ENCODE assay signal across 2 cellular contexts in the genomic region with DNA sequence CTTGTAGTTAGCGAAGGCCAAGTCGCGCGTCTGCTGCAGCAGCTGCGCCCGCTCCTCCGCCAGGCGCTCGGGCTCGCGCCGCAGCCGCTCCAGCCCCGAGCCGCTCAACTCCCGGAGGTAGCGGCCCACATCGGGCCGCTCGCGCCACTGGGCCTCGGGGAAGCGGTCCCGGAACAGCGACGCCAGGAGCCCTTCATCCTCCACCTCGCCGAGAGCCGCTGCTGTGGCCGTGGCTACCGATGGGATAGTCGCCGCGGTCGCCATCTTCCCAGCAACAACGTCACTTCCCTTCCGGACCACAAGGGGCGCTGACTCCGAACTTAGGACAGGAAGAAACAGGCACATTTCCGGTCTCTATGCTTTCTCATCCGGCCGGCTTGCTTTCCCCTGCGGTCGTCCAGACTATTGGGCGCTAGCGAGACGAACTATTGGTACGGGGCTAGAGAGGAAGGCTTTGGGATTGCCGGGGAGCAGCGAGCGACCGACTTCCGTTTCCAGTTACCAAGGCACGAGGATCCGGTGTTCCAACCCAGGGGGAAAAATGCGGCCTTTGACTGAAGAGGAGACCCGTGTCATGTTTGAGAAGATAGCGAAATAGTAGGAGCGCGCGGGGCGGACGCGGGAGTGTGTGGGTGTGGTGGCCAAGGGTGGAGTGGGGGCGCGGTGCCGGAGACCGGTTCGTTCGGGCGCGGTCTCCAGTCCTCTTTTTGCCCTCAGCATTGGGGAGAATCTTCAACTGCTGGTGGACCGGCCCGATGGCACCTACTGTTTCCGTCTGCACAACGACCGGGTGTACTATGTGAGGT.
TF ChIP-seq lines count a peak whose summit lies in the region.

A gene with protein sequence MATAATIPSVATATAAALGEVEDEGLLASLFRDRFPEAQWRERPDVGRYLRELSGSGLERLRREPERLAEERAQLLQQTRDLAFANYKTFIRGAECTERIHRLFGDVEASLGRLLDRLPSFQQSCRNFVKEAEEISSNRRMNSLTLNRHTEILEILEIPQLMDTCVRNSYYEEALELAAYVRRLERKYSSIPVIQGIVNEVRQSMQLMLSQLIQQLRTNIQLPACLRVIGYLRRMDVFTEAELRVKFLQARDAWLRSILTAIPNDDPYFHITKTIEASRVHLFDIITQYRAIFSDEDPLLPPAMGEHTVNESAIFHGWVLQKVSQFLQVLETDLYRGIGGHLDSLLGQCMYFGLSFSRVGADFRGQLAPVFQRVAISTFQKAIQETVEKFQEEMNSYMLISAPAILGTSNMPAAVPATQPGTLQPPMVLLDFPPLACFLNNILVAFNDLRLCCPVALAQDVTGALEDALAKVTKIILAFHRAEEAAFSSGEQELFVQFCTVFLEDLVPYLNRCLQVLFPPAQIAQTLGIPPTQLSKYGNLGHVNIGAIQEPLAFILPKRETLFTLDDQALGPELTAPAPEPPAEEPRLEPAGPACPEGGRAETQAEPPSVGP (minus strand): TSS at position 276 of the 806 bp plus-strand sequence. CDS start 12 bp downstream, at position 264.
Gene NIP7 (plus strand): TSS at position 484 of the 806 bp plus-strand sequence. CDS start 58 bp downstream, at position 542.

TF ChIP-seq in IMR-90, 13 proteins besides CTCF, POLR2A, EP300 and RAD21:
- TF ChIP-seq NFE2L2 (IDR thresholded peaks at IDR 0.05; ENCODE audit: low read depth, low read length) (no peak), USF2 (IDR thresholded peaks at IDR 0.05; ENCODE audit: low read depth, low read length) (peak; percentile 7; the same call in 1 of the 2 replicates), MXI1 (IDR thresholded peaks at IDR 0.05; ENCODE audit: borderline replicate concordance, low read depth, low read length) (peak; percentile 82; the same call in 1 of the 2 replicates)

TF ChIP-seq in endothelial cell of umbilical vein, 7 proteins besides CTCF, POLR2A, EP300 and RAD21:
- peak; percentile 96 for TF ChIP-seq POLR2AphosphoS5 (IDR thresholded peaks at IDR 0.05; ENCODE audit: insufficient read depth, low read depth, low read length)
- peak; percentile 76 for TF ChIP-seq MYC (IDR thresholded peaks at IDR 0.05; ENCODE audit: low read depth, low read length)
- TF ChIP-seq JUN (IDR thresholded peaks at IDR 0.05; ENCODE audit: borderline replicate concordance, insufficient read depth, insufficient read length, low read depth), result peak; percentile 21
- TF ChIP-seq, protein P1, sequence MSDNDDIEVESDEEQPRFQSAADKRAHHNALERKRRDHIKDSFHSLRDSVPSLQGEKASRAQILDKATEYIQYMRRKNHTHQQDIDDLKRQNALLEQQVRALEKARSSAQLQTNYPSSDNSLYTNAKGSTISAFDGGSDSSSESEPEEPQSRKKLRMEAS (IDR thresholded peaks at IDR 0.05; ENCODE audit: insufficient read depth, insufficient read length), result peak; percentile 54
- TF ChIP-seq GATA2 (IDR thresholded peaks at IDR 0.05; ENCODE audit: insufficient read depth, insufficient read length, low read depth, low read length), result no peak
- no peak for TF ChIP-seq EZH2 (IDR thresholded peaks at IDR 0.05; ENCODE audit: borderline replicate concordance, low read depth, low read length, severe bottlenecking)
- no peak for TF ChIP-seq FOS (IDR thresholded peaks at IDR 0.05; ENCODE audit: borderline replicate concordance, insufficient read depth, low read length)
TF ChIP-seq in endothelial cell of umbilical vein: peak in this region for 4.
